19 cellular contexts compared by ENCODE assay signal in genomic region chr10:6457376-6457775, GRCh38.
DNase-seq lines count a peak whose midpoint lies in the region; ATAC-seq and TF ChIP-seq lines count a peak whose summit lies in the region.
"Had no signal": no experiment of that assay in that cellular context is flagged by ENCODE, and none has a peak within 500 bp of the region (broad histone marks: within the 10 kb centered on the region; RNA-seq: fewer than 3 reads in every experiment).

No MANE protein-coding gene starts in this region.

- H2AK9ac ChIP-seq in IMR-90 (replicated peaks; ENCODE audit: low read depth, low read length, poor library complexity): no peak overlapping the region

- H3K9ac ChIP-seq in IMR-90 (ENCODE audit: low read depth, low read length): no peak overlapping the region
- H3K9ac ChIP-seq: BLaER1 had no signal

- H2BK20ac ChIP-seq in IMR-90 (ENCODE audit: low read depth, low read length): no peak overlapping the region

- H3K4ac ChIP-seq in IMR-90 (ENCODE audit: low read depth, low read length): no peak overlapping the region

- TF ChIP-seq RAD21 in IMR-90 (IDR thresholded peaks at IDR 0.05; ENCODE audit: low read length): no peak

- no peaks in the 10 kb centered on the region for H3K27me3 ChIP-seq in CD4-positive, alpha-beta T cell (ENCODE audit: control insufficient read depth, insufficient read depth, low read length)
- H3K27me3 ChIP-seq in IMR-90 (ENCODE audit: control insufficient read depth, insufficient read depth, low read length): no peaks in the 10 kb centered on the region
- H3K27me3 ChIP-seq: BLaER1 had no signal

- H2BK5ac ChIP-seq in IMR-90 (ENCODE audit: low read depth, low read length, poor library complexity, severe bottlenecking): no peak overlapping the region

- CTCF ChIA-PET in activated CD8-positive, alpha-beta memory T cell treated with anti-CD3 and anti-CD28 coated beads, Interleukin-2, amount 10 ng/mL, durations not matched to agents 7 days and 5 days (lab: Charles Lee): no interaction called here
- CTCF ChIA-PET in activated naive CD4-positive, alpha-beta T cell treated with anti-CD3 and anti-CD28 coated beads for 36 hours (lab: Charles Lee): no interaction called here
- CTCF ChIA-PET in CD4-positive, alpha-beta T cell (lab: Charles Lee): no interaction called here
- CTCF ChIA-PET in IMR-90 (lab: Yijun Ruan, JAX): no interaction called here

- H3K4me3 Mint-ChIP-seq in activated CD8-positive, alpha-beta memory T cell treated with anti-CD3 and anti-CD28 coated beads, Interleukin-2, amount 10 ng/mL, durations not matched to agents 7 days and 5 days: no peak overlapping the region
- no peak overlapping the region for H3K4me3 Mint-ChIP-seq in activated naive CD4-positive, alpha-beta T cell treated with anti-CD3 and anti-CD28 coated beads for 36 hours
- H3K4me3 Mint-ChIP-seq in CD4-positive, alpha-beta T cell: no peak overlapping the region
- H3K4me3 Mint-ChIP-seq: CD14-positive monocyte; CD8-positive, alpha-beta memory T cell; H9 had no signal

- no peak for ATAC-seq in activated CD8-positive, alpha-beta memory T cell treated with anti-CD3 and anti-CD28 coated beads, Interleukin-2, amount 10 ng/mL, durations not matched to agents 7 days and 5 days
- ATAC-seq in CD4-positive, alpha-beta T cell (ENCODE audit: poor library complexity): no peak
- no peak for ATAC-seq in IMR-90 (ENCODE audit: low read depth)
- ATAC-seq in GM18517 (IDR thresholded peaks at IDR 0.05; ENCODE audit: unreplicated experiment): no peak
- ATAC-seq: GM12878 had no signal

- no peak for TF ChIP-seq CTCF in CD4-positive, alpha-beta T cell (IDR thresholded peaks at IDR 0.05)
- no peak for TF ChIP-seq CTCF in IMR-90 (conservative IDR thresholded peaks at IDR 0.05; ENCODE audit: low read depth, low read length)

- H3K27me3 Mint-ChIP-seq in activated CD8-positive, alpha-beta memory T cell treated with anti-CD3 and anti-CD28 coated beads, Interleukin-2, amount 10 ng/mL, durations not matched to agents 7 days and 5 days: no peaks in the 10 kb centered on the region
- no peaks in the 10 kb centered on the region for H3K27me3 Mint-ChIP-seq in activated naive CD4-positive, alpha-beta T cell treated with anti-CD3 and anti-CD28 coated beads for 36 hours (ENCODE audit: low read depth)
- H3K27me3 Mint-ChIP-seq in CD4-positive, alpha-beta T cell: no peaks in the 10 kb centered on the region

- no peak overlapping the region for H3K27ac ChIP-seq in CD4-positive, alpha-beta T cell (ENCODE audit: low read depth, low read length)
- H3K27ac ChIP-seq in IMR-90 (ENCODE audit: insufficient read depth, low read length): no peak overlapping the region
- H3K27ac ChIP-seq: BLaER1 had no signal

- peaks cover 13% of the 10 kb centered on the region for H3K9me3 Mint-ChIP-seq in activated CD8-positive, alpha-beta memory T cell treated with anti-CD3 and anti-CD28 coated beads, Interleukin-2, amount 10 ng/mL, durations not matched to agents 7 days and 5 days (ENCODE audit: low read depth)
- H3K9me3 Mint-ChIP-seq in activated naive CD4-positive, alpha-beta T cell treated with anti-CD3 and anti-CD28 coated beads for 36 hours: peaks cover 5% of the 10 kb centered on the region
- peaks cover 2% of the 10 kb centered on the region for H3K9me3 Mint-ChIP-seq in CD4-positive, alpha-beta T cell

- no peak overlapping the region for H4K8ac ChIP-seq in IMR-90 (ENCODE audit: low read depth in 2 of 2, low read length in 2 of 2)

- POLR2A ChIA-PET in CD4-positive, alpha-beta T cell (lab: Charles Lee): no interaction called here
- POLR2A ChIA-PET in IMR-90 (lab: Charles Lee; ENCODE audit: unreplicated experiment): no interaction called here

- in situ Hi-C loops in IMR-90 (cut with MboI; ENCODE audit: low sequenced_read_pairs): no loop called here

- H3K4me2 ChIP-seq in IMR-90 (ENCODE audit: low read depth, low read length): no peak overlapping the region
- H3K4me2 ChIP-seq: BLaER1 had no signal

- H3K4me1 ChIP-seq in IMR-90 (ENCODE audit: control insufficient read depth, insufficient read depth, low read length): no peaks in the 10 kb centered on the region
- H3K4me1 ChIP-seq: BLaER1 had no signal

- no peaks in the 10 kb centered on the region for H3K9me3 ChIP-seq in CD4-positive, alpha-beta T cell (ENCODE audit: control insufficient read depth, low read length)
- no peaks in the 10 kb centered on the region for H3K9me3 ChIP-seq in IMR-90 (ENCODE audit: control insufficient read depth, insufficient read depth, low read length)

- H3K9me1 ChIP-seq in IMR-90 (ENCODE audit: insufficient read depth, low read length): no peaks in the 10 kb centered on the region

- no peaks in the 10 kb centered on the region for H4K20me1 ChIP-seq in IMR-90 (ENCODE audit: insufficient read depth, low read length)
- H4K20me1 ChIP-seq: BLaER1 had no signal

- BruUV-seq in IMR-90 (replicated peaks; lab: Mats Ljungman, UMichigan): no TSS peak

- H2AK5ac ChIP-seq in IMR-90 (ENCODE audit: low read depth, low read length): no peak overlapping the region

- no peaks in the 10 kb centered on the region for H3K36me3 ChIP-seq in IMR-90 (ENCODE audit: control insufficient read depth, insufficient read depth, low read length)

- TF ChIP-seq POLR2A in IMR-90 (IDR thresholded peaks at IDR 0.05; ENCODE audit: low read depth, low read length): no peak

- peaks cover 80% of the 10 kb centered on the region for H3K36me3 Mint-ChIP-seq in activated CD8-positive, alpha-beta memory T cell treated with anti-CD3 and anti-CD28 coated beads, Interleukin-2, amount 10 ng/mL, durations not matched to agents 7 days and 5 days
- peaks cover 77% of the 10 kb centered on the region for H3K36me3 Mint-ChIP-seq in activated naive CD4-positive, alpha-beta T cell treated with anti-CD3 and anti-CD28 coated beads for 36 hours (ENCODE audit: low read depth)
- peaks cover 88% of the 10 kb centered on the region for H3K36me3 Mint-ChIP-seq in CD4-positive, alpha-beta T cell (ENCODE audit: low read depth)

- dilution Hi-C loops in IMR-90 (cut with HindIII; ENCODE audit: low sequenced_read_pairs, unreplicated experiment): no loop called here

- no peak overlapping the region for H3K27ac Mint-ChIP-seq in activated CD8-positive, alpha-beta memory T cell treated with anti-CD3 and anti-CD28 coated beads, Interleukin-2, amount 10 ng/mL, durations not matched to agents 7 days and 5 days
- H3K27ac Mint-ChIP-seq in activated naive CD4-positive, alpha-beta T cell treated with anti-CD3 and anti-CD28 coated beads for 36 hours: peak overlapping the region; percentile 21
- H3K27ac Mint-ChIP-seq in CD4-positive, alpha-beta T cell: peak overlapping the region; percentile 58
- H3K27ac Mint-ChIP-seq: CD14-positive monocyte, H9 had no signal

- no CpG with 5 or more reads among the region's 5 CpGs for WGBS in IMR-90 (ENCODE audit: extremely low coverage in 2 of 2, insufficient read length in 1 of 2), 2 experiments

- H3K4me3 ChIP-seq in IMR-90 (ENCODE audit: insufficient read depth, low read depth, low read length): no peak overlapping the region
- H3K4me3 ChIP-seq: BLaER1, GM12878 had no signal

- H4K5ac ChIP-seq in IMR-90 (ENCODE audit: low read depth, low read length): no peak overlapping the region

- H3K23ac ChIP-seq in IMR-90 (ENCODE audit: low read depth, low read length): no peak overlapping the region

- no peak overlapping the region for H4K91ac ChIP-seq in IMR-90 (ENCODE audit: insufficient read depth, low read depth, low read length)

- no peak overlapping the region for H3K14ac ChIP-seq in IMR-90 (replicated peaks; ENCODE audit: low read depth, low read length)

- DNase-seq in activated CD8-positive, alpha-beta memory T cell treated with anti-CD3 and anti-CD28 coated beads for 24 hours: peak; percentile 11
- no peak for DNase-seq in activated CD8-positive, alpha-beta memory T cell treated with anti-CD3 and anti-CD28 coated beads, Interleukin-2, amount 10 ng/mL, durations not matched to agents 7 days and 5 days
- no peak for DNase-seq in activated naive CD4-positive, alpha-beta T cell treated with anti-CD3 and anti-CD28 coated beads for 36 hours
- no peak for DNase-seq in activated naive CD4-positive, alpha-beta T cell treated with Interleukin-2 at 50 U/mL for 16 hours
- DNase-seq in CD4-positive, alpha-beta T cell: no peak
- DNase-seq in IMR-90 (no peak), T-helper 2 cell (no peak)
- DNase-seq: 8988T; CD8-positive, alpha-beta memory T cell; COR-L47; DMS 273 treated with DMSO at 0.1 percent for 48 hours; DMS53; DND-41; EL; H9 had no signal

- H2BK120ac ChIP-seq in IMR-90 (ENCODE audit: low read depth, low read length): no peak overlapping the region

- H2AFZ ChIP-seq in IMR-90 (replicated peaks; ENCODE audit: low read length, poor library complexity): peak overlapping the region; percentile 35

- H3K56ac ChIP-seq in IMR-90 (ENCODE audit: extremely low read depth, insufficient read depth, low read length): no peak overlapping the region

- intact Hi-C loops in activated naive CD4-positive, alpha-beta T cell treated with anti-CD3 and anti-CD28 coated beads for 36 hours (cut with micrococcal nuclease): no loop called here
- intact Hi-C loops in CD4-positive, alpha-beta T cell (cut with DNase I, micrococcal nuclease): no loop called here
- intact Hi-C loops in IMR-90 (cut with micrococcal nuclease): no loop called here

- no peaks in the 10 kb centered on the region for H3K79me1 ChIP-seq in IMR-90 (ENCODE audit: low read depth in 1 of 2, low read length in 2 of 2)

- H3K4me1 Mint-ChIP-seq in activated CD8-positive, alpha-beta memory T cell treated with anti-CD3 and anti-CD28 coated beads, Interleukin-2, amount 10 ng/mL, durations not matched to agents 7 days and 5 days: peaks cover 18% of the 10 kb centered on the region
- peaks cover 16% of the 10 kb centered on the region for H3K4me1 Mint-ChIP-seq in activated naive CD4-positive, alpha-beta T cell treated with anti-CD3 and anti-CD28 coated beads for 36 hours (ENCODE audit: low read depth)
- peaks cover 21% of the 10 kb centered on the region for H3K4me1 Mint-ChIP-seq in CD4-positive, alpha-beta T cell (ENCODE audit: low read depth)
- H3K4me1 Mint-ChIP-seq: CD14-positive monocyte, H9 had no signal

- H2BK15ac ChIP-seq in IMR-90 (ENCODE audit: low read depth, low read length): no peak overlapping the region

- H3K18ac ChIP-seq in IMR-90 (ENCODE audit: low read depth, low read length): no peak overlapping the region

TF ChIP-seq in IMR-90, 13 proteins besides CTCF, POLR2A, EP300 and RAD21:
- TF ChIP-seq CHD1 (IDR thresholded peaks at IDR 0.05; ENCODE audit: low read depth, low read length): no peak
